In genomic region chr10:13972609-13973008, GRCh38 we compare ENCODE assay signal across 18 cellular contexts.
DNase-seq lines count a peak whose midpoint lies in the region; ATAC-seq and TF ChIP-seq lines count a peak whose summit lies in the region.
"Had no signal": no experiment of that assay in that cellular context is flagged by ENCODE, and none has a peak within 500 bp of the region (broad histone marks: within the 10 kb centered on the region; RNA-seq: fewer than 3 reads in every experiment).

No MANE protein-coding gene starts in this region.

- DNase-seq in HFFc6 (peak; percentile 23), chondrocyte (ENCODE audit: low spot score) (no peak), mesothelial cell of epicardium (ENCODE audit: low spot score in 2 of 2, unreplicated experiment in 2 of 2) (no peak), tibial artery (no peak), LoVo (ENCODE audit: low spot score) (no peak), right lobe of liver (no peak)
- no peak for DNase-seq in effector memory CD4-positive, alpha-beta T cell
- DNase-seq: ACHN, GF-D8, KBM-7, MV-4-11, NCI-H187, NCI-H2227 treated with DMSO at 0.1 percent for 48 hours, NCI-H510A treated with DMSO at 0.1 percent for 48 hours, NCI-H774, OCI-M1, Right ventricle myocardium superior had no signal

- H3K27ac Mint-ChIP-seq in HFFc6: peak overlapping the region; percentile 18; the same call in 1 of the 2 replicates
- H3K27ac Mint-ChIP-seq in chondrocyte (ENCODE audit: unreplicated experiment): peak overlapping the region; percentile 95
- no peak overlapping the region for H3K27ac Mint-ChIP-seq in mesothelial cell of epicardium

- H3K36me3 Mint-ChIP-seq in HFFc6 (ENCODE audit: low read depth): 0 out of 2 replicates have a peak, but pooled peaks cover 2% of the 10 kb centered on the region
- peaks cover 9% of the 10 kb centered on the region for H3K36me3 Mint-ChIP-seq in chondrocyte (ENCODE audit: low read depth)
- H3K36me3 Mint-ChIP-seq in mesothelial cell of epicardium: no peaks in the 10 kb centered on the region

- no peaks in the 10 kb centered on the region for H3K36me3 ChIP-seq in tibial artery
- H3K36me3 ChIP-seq in right lobe of liver: no peaks in the 10 kb centered on the region
- no peaks in the 10 kb centered on the region for H3K36me3 ChIP-seq in effector memory CD4-positive, alpha-beta T cell (ENCODE audit: control insufficient read depth, insufficient read depth, low read length)

- H3K9me3 Mint-ChIP-seq in HFFc6 (no peaks in the 10 kb centered on the region), chondrocyte (ENCODE audit: low read depth) (peaks cover 2% of the 10 kb centered on the region), mesothelial cell of epicardium (peaks cover 2% of the 10 kb centered on the region)

- 30% methylated on average over 4 of the region's 4 CpGs for WGBS in right lobe of liver (ENCODE audit: insufficient coverage, low coverage, low lambda C conversion rate, missing lambda C conversion rate)

- no peaks in the 10 kb centered on the region for H3K9me3 ChIP-seq in tibial artery
- no peaks in the 10 kb centered on the region for H3K9me3 ChIP-seq in right lobe of liver
- H3K9me3 ChIP-seq in effector memory CD4-positive, alpha-beta T cell (ENCODE audit: control insufficient read depth, low read length): no peaks in the 10 kb centered on the region

- TF ChIP-seq CTCF in HFFc6 (IDR thresholded peaks at IDR 0.05) (no peak), chondrocyte (IDR thresholded peaks at IDR 0.05) (no peak), mesothelial cell of epicardium (IDR thresholded peaks at IDR 0.05; ENCODE audit: unreplicated experiment) (no peak), tibial artery (IDR thresholded peaks at IDR 0.05) (no peak), right lobe of liver (IDR thresholded peaks at IDR 0.05) (no peak)

- peaks cover 0 to 78% (median 16%) of the 10 kb centered on the region in 4 donors for H3K4me1 ChIP-seq in tibial artery
- no peaks in the 10 kb centered on the region for H3K4me1 ChIP-seq in right lobe of liver
- no peaks in the 10 kb centered on the region for H3K4me1 ChIP-seq in effector memory CD4-positive, alpha-beta T cell (ENCODE audit: control insufficient read depth, insufficient read depth, low read length, poor library complexity, severe bottlenecking)

- H3K27ac ChIP-seq in tibial artery (peak overlapping the region; percentile 41 to 72), right lobe of liver (no peak overlapping the region)
- H3K27ac ChIP-seq in effector memory CD4-positive, alpha-beta T cell (ENCODE audit: insufficient read depth, low read length, poor library complexity, severe bottlenecking): no peak overlapping the region
- H3K27ac ChIP-seq: C4-2B had no signal

- no peak for TF ChIP-seq POLR2A in right lobe of liver (IDR thresholded peaks at IDR 0.05)

- H3K4me3 Mint-ChIP-seq in HFFc6 (peak overlapping the region; percentile 73), chondrocyte (ENCODE audit: unreplicated experiment) (peak overlapping the region; percentile 79), mesothelial cell of epicardium (peak overlapping the region; percentile 53)

- intact Hi-C loops in tibial artery (cut with DNase I; ENCODE audit: low total_unique reads): no loop called here
- intact Hi-C loops in right lobe of liver (cut with DNase I): no loop called here

- ATAC-seq in right lobe of liver: no peak

- H3K4me3 ChIP-seq in tibial artery: no peak overlapping the region
- no peak overlapping the region for H3K4me3 ChIP-seq in right lobe of liver
- no peak overlapping the region for H3K4me3 ChIP-seq in effector memory CD4-positive, alpha-beta T cell (ENCODE audit: insufficient read depth, low read depth, low read length, poor library complexity, severe bottlenecking)

- H3K4me1 Mint-ChIP-seq in HFFc6 (ENCODE audit: low read depth) (peaks cover 54% of the 10 kb centered on the region), chondrocyte (ENCODE audit: low read depth) (peaks cover 21% of the 10 kb centered on the region), mesothelial cell of epicardium (peaks cover 44% of the 10 kb centered on the region)

- H3K27me3 ChIP-seq in tibial artery (no peaks in the 10 kb centered on the region), right lobe of liver (no peaks in the 10 kb centered on the region)
- H3K27me3 ChIP-seq in effector memory CD4-positive, alpha-beta T cell (replicated peaks; ENCODE audit: control insufficient read depth, insufficient read depth, low read length, poor library complexity, severe bottlenecking): no peaks in the 10 kb centered on the region

- H3K27me3 Mint-ChIP-seq in HFFc6 (ENCODE audit: insufficient read depth) (no peaks in the 10 kb centered on the region; the same call in 1 of the 2 replicates), chondrocyte (ENCODE audit: low read depth) (no peaks in the 10 kb centered on the region), mesothelial cell of epicardium (ENCODE audit: low read depth) (no peaks in the 10 kb centered on the region)

Comparison
In these comparisons a context has a peak if more than half of its experiments do, and no peak if none do; other contexts are left out.
1. H3K27ac ChIP-seq: peak in tibial artery (2 of 2); none in right lobe of liver (0 of 3) and effector memory CD4-positive, alpha-beta T cell (single experiment).
2. Peak in every context shown above with its lines, with median percentiles within 50 percentile points of each other: H3K4me3 Mint-ChIP-seq.